15 cellular contexts compared by ENCODE assay signal in the genomic region with DNA sequence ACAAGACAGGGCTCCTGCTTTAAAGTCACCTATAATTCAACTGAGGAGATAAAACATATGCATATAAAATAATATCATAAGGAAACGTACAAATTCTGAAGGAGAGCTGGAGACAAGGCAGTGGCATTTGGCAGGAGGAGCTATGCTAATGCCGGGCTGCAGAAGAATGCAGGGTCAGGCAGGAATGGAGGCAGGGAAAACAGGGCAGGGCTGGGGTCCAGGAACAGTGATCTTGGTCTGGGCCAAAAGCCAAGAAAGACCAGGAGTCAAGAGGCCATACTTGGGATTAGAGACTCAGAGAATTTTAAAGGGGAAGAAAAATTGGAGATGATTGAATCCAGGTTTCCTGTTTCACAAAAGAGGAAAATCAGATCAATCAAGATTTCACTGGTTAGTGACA. TPM values are rescaled to one million over a fixed set of nuclear protein-coding genes. Genes with fewer than 3 reads are reported as not detected.
DNase-seq lines count a peak whose midpoint lies in the region; ATAC-seq and TF ChIP-seq lines count a peak whose summit lies in the region.
"Had no signal": no experiment of that assay in that cellular context is flagged by ENCODE, and none has a peak within 500 bp of the region (broad histone marks: within the 10 kb centered on the region; RNA-seq: fewer than 3 reads in every experiment).

No MANE protein-coding gene starts in this region.

- POLR2A ChIA-PET in activated CD4-positive, alpha-beta memory T cell treated with anti-CD3 and anti-CD28 coated beads for 36 hours (lab: Charles Lee): interaction anchor here (0.6 kb wide), 1 partner anchor 95 kb away, joined by 5 read pairs; no protein-coding TSS in a partner anchor

- DNase-seq in AG20443 (ENCODE audit: low spot score): peak; percentile 45
- DNase-seq in NT2/D1 (ENCODE audit: low read depth, low spot score): peak; percentile 52
- no peak for DNase-seq in left ventricle myocardium superior
- peak; percentile 15 for DNase-seq in neural progenitor cell (ENCODE audit: low spot score)
- no peak for DNase-seq in tibial artery
- DNase-seq in activated CD4-positive, alpha-beta memory T cell treated with anti-CD3 and anti-CD28 coated beads for 36 hours: no peak
- no peak for DNase-seq in activated naive CD8-positive, alpha-beta T cell treated with anti-CD3 and anti-CD28 coated beads, Interleukin-2, amount 50 U/mL, for 24 hours
- DNase-seq: activated CD4-positive, alpha-beta T cell treated with anti-CD3 and anti-CD28 coated beads for 48 hours; DND-41; naive thymus-derived CD8-positive, alpha-beta T cell; NCI-H1694; NCI-H774 had no signal

- TF ChIP-seq CTCF in neural progenitor cell (IDR thresholded peaks at IDR 0.05) (no peak), tibial artery (IDR thresholded peaks at IDR 0.05) (no peak)

- no peaks in the 10 kb centered on the region for H3K9me3 ChIP-seq in NT2/D1 (ENCODE audit: insufficient read depth, low read length)
- H3K9me3 ChIP-seq in neural progenitor cell (ENCODE audit: low read depth): no peaks in the 10 kb centered on the region
- no peaks in the 10 kb centered on the region for H3K9me3 ChIP-seq in tibial artery

- H3K4me3 Mint-ChIP-seq in neural progenitor cell: no peak overlapping the region
- H3K4me3 Mint-ChIP-seq in activated CD4-positive, alpha-beta memory T cell treated with anti-CD3 and anti-CD28 coated beads for 36 hours: no peak overlapping the region
- H3K4me3 Mint-ChIP-seq in activated naive CD8-positive, alpha-beta T cell treated with anti-CD3 and anti-CD28 coated beads, Interleukin-2, amount 50 U/mL, for 24 hours: no peak overlapping the region
- H3K4me3 Mint-ChIP-seq: IgD-negative memory B cell; naive thymus-derived CD8-positive, alpha-beta T cell had no signal

- peak overlapping the region; percentile 82 for H2AFZ ChIP-seq in neural progenitor cell (replicated peaks)

- H3K9ac ChIP-seq in NT2/D1 (ENCODE audit: insufficient read length, low read depth) (no peak overlapping the region), neural progenitor cell (no peak overlapping the region)

- no peak overlapping the region for H3K27ac Mint-ChIP-seq in neural progenitor cell
- H3K27ac Mint-ChIP-seq in activated CD4-positive, alpha-beta memory T cell treated with anti-CD3 and anti-CD28 coated beads for 36 hours: no peak overlapping the region
- no peak overlapping the region for H3K27ac Mint-ChIP-seq in activated naive CD8-positive, alpha-beta T cell treated with anti-CD3 and anti-CD28 coated beads, Interleukin-2, amount 50 U/mL, for 24 hours
- H3K27ac Mint-ChIP-seq: IgD-negative memory B cell had no signal

- H3K4me1 ChIP-seq in NT2/D1 (ENCODE audit: insufficient read depth, insufficient read length): no peaks in the 10 kb centered on the region
- H3K4me1 ChIP-seq in neural progenitor cell: no peaks in the 10 kb centered on the region
- H3K4me1 ChIP-seq in tibial artery: peaks cover 0 to 6% (median 0%) of the 10 kb centered on the region in 4 donors

- no peaks in the 10 kb centered on the region for H3F3A ChIP-seq in neural progenitor cell (ENCODE audit: low read depth)

- no peaks in the 10 kb centered on the region for H3K9me3 Mint-ChIP-seq in neural progenitor cell
- no peaks in the 10 kb centered on the region for H3K9me3 Mint-ChIP-seq in activated CD4-positive, alpha-beta memory T cell treated with anti-CD3 and anti-CD28 coated beads for 36 hours
- H3K9me3 Mint-ChIP-seq in activated naive CD8-positive, alpha-beta T cell treated with anti-CD3 and anti-CD28 coated beads, Interleukin-2, amount 50 U/mL, for 24 hours: no peaks in the 10 kb centered on the region
- H3K9me3 Mint-ChIP-seq: IgD-negative memory B cell; naive thymus-derived CD8-positive, alpha-beta T cell had no signal

- H3K4me3 ChIP-seq in NT2/D1 (ENCODE audit: insufficient read length, low read depth) (no peak overlapping the region), neural progenitor cell (no peak overlapping the region), tibial artery (no peak overlapping the region)

- peak; percentile 69 for ATAC-seq in left ventricle myocardium superior
- no peak for ATAC-seq in GM18868 (IDR thresholded peaks at IDR 0.05; ENCODE audit: unreplicated experiment)
- no peak for ATAC-seq in activated naive CD8-positive, alpha-beta T cell treated with anti-CD3 and anti-CD28 coated beads, Interleukin-2, amount 50 U/mL, for 24 hours
- ATAC-seq: naive thymus-derived CD8-positive, alpha-beta T cell had no signal

- intact Hi-C loops in left ventricle myocardium superior (cut with micrococcal nuclease): loop anchor here (5.0 kb wide), 1 partner anchor 417 kb away; no protein-coding TSS in a partner anchor
- intact Hi-C loops in tibial artery (cut with DNase I; ENCODE audit: low total_unique reads): loop anchor here (10.0 kb wide), 1 partner anchor 644 kb away; no protein-coding TSS in a partner anchor
- intact Hi-C loops in activated CD4-positive, alpha-beta memory T cell treated with anti-CD3 and anti-CD28 coated beads for 36 hours (cut with micrococcal nuclease): loop anchor here (5.0 to 10.0 kb wide), 5 partner anchors 127 to 762 kb away; a partner anchor contains a TSS

- H3K4me1 Mint-ChIP-seq in neural progenitor cell: peaks cover 11% of the 10 kb centered on the region
- peaks cover under 1% of the 10 kb centered on the region for H3K4me1 Mint-ChIP-seq in activated CD4-positive, alpha-beta memory T cell treated with anti-CD3 and anti-CD28 coated beads for 36 hours (ENCODE audit: low read depth)
- H3K4me1 Mint-ChIP-seq in activated naive CD8-positive, alpha-beta T cell treated with anti-CD3 and anti-CD28 coated beads, Interleukin-2, amount 50 U/mL, for 24 hours: peaks cover 4% of the 10 kb centered on the region
- H3K4me1 Mint-ChIP-seq: IgD-negative memory B cell; naive thymus-derived CD8-positive, alpha-beta T cell had no signal

- H4K20me1 ChIP-seq in neural progenitor cell (ENCODE audit: low read depth): no peaks in the 10 kb centered on the region

- H3K36me3 ChIP-seq in NT2/D1 (ENCODE audit: insufficient read depth, insufficient read length, low read length): no peaks in the 10 kb centered on the region
- H3K36me3 ChIP-seq in neural progenitor cell: peaks cover 2% of the 10 kb centered on the region
- H3K36me3 ChIP-seq in tibial artery: no peaks in the 10 kb centered on the region

- H3K27ac ChIP-seq in neural progenitor cell (no peak overlapping the region), tibial artery (no peak overlapping the region)

- H3K27me3 Mint-ChIP-seq in neural progenitor cell (ENCODE audit: insufficient read depth, low read depth): peaks cover 6% of the 10 kb centered on the region
- no peaks in the 10 kb centered on the region for H3K27me3 Mint-ChIP-seq in activated CD4-positive, alpha-beta memory T cell treated with anti-CD3 and anti-CD28 coated beads for 36 hours
- H3K27me3 Mint-ChIP-seq in activated naive CD8-positive, alpha-beta T cell treated with anti-CD3 and anti-CD28 coated beads, Interleukin-2, amount 50 U/mL, for 24 hours: no peaks in the 10 kb centered on the region
- H3K27me3 Mint-ChIP-seq: IgD-negative memory B cell; naive thymus-derived CD8-positive, alpha-beta T cell had no signal

- H3K27me3 ChIP-seq in NT2/D1 (ENCODE audit: insufficient read depth, insufficient read length): no peaks in the 10 kb centered on the region
- H3K27me3 ChIP-seq in neural progenitor cell: no peaks in the 10 kb centered on the region
- no peaks in the 10 kb centered on the region for H3K27me3 ChIP-seq in tibial artery

- CTCF ChIA-PET in activated CD4-positive, alpha-beta memory T cell treated with anti-CD3 and anti-CD28 coated beads for 36 hours (lab: Charles Lee): interaction anchor here (0.7 to 7.4 kb wide), 7 partner anchors 27 to 1797 kb away, joined by 3 to 87 read pairs (median 3); no protein-coding TSS in a partner anchor

- no peaks in the 10 kb centered on the region for H3K36me3 Mint-ChIP-seq in neural progenitor cell
- no peaks in the 10 kb centered on the region for H3K36me3 Mint-ChIP-seq in activated CD4-positive, alpha-beta memory T cell treated with anti-CD3 and anti-CD28 coated beads for 36 hours
- no peaks in the 10 kb centered on the region for H3K36me3 Mint-ChIP-seq in activated naive CD8-positive, alpha-beta T cell treated with anti-CD3 and anti-CD28 coated beads, Interleukin-2, amount 50 U/mL, for 24 hours (ENCODE audit: low read depth)
- H3K36me3 Mint-ChIP-seq: IgD-negative memory B cell; naive thymus-derived CD8-positive, alpha-beta T cell had no signal

- no peaks in the 10 kb centered on the region for H3K79me2 ChIP-seq in neural progenitor cell (ENCODE audit: low read depth)

- no peak overlapping the region for H3K4me2 ChIP-seq in neural progenitor cell

RNA-seq across cellular contexts. Expression of a gene that starts 20.0 kb away (rescaled TPM):
- total RNA-seq in left ventricle myocardium superior (not detected), neural progenitor cell (ENCODE audit: low replicate concordance) (not detected in 2 replicates)
- not detected for total RNA-seq in activated CD4-positive, alpha-beta memory T cell treated with anti-CD3 and anti-CD28 coated beads for 36 hours
- total RNA-seq: naive thymus-derived CD8-positive, alpha-beta T cell; urinary bladder had no signal

RNA-seq across cellular contexts. Expression of a gene that starts 43.3 kb away (rescaled TPM):
- total RNA-seq in left ventricle myocardium superior (26.2 TPM), neural progenitor cell (ENCODE audit: low replicate concordance) (9.0 and 11.8 TPM in 2 replicates)
- 1 to 10 TPM; 4.5 to 4.9 TPM for total RNA-seq in activated CD4-positive, alpha-beta memory T cell treated with anti-CD3 and anti-CD28 coated beads for 36 hours

Comparison
In these comparisons a context has a peak if more than half of its experiments do, and no peak if none do; other contexts are left out.
1. DNase-seq: peak in AG20443 (single experiment), NT2/D1 (single experiment) and neural progenitor cell (single experiment); none in left ventricle myocardium superior (single experiment), tibial artery (0 of 2), activated CD4-positive, alpha-beta memory T cell treated with anti-CD3 and anti-CD28 coated beads for 36 hours (single experiment) and activated naive CD8-positive, alpha-beta T cell treated with anti-CD3 and anti-CD28 coated beads, Interleukin-2, amount 50 U/mL, for 24 hours (single experiment).